ENCODE assay signal across 1 cellular context in the genomic region with DNA sequence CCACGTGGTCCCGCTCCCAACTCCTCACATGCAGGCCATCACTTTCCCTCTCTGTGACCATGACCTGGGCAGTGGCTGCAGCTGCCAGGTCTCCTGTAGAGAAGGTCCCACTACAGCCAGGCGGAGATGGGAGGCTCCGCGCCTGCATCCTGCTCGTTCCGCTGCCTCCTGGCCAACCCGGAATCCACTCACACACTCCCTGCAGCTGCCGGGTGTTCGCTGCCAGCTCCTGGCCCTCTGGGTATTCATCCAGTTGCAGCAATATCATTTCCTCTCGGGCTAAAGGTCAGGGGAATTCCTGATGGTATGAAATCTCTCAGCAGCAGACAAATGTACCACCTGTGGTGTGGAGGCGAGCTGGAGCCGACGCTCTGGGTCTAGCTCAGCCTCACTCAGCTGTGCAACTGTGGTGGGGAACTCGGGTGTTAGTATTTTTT.
A peak's percentile ranks its signal among the peaks of the same experiment; 100 is the strongest.
TF ChIP-seq lines count a peak whose summit lies in the region.

No MANE protein-coding gene starts in this region.

TF ChIP-seq in GM12878, 131 proteins besides CTCF, POLR2A, EP300 and RAD21 (continued from another document):
- TF ChIP-seq, protein P1, sequence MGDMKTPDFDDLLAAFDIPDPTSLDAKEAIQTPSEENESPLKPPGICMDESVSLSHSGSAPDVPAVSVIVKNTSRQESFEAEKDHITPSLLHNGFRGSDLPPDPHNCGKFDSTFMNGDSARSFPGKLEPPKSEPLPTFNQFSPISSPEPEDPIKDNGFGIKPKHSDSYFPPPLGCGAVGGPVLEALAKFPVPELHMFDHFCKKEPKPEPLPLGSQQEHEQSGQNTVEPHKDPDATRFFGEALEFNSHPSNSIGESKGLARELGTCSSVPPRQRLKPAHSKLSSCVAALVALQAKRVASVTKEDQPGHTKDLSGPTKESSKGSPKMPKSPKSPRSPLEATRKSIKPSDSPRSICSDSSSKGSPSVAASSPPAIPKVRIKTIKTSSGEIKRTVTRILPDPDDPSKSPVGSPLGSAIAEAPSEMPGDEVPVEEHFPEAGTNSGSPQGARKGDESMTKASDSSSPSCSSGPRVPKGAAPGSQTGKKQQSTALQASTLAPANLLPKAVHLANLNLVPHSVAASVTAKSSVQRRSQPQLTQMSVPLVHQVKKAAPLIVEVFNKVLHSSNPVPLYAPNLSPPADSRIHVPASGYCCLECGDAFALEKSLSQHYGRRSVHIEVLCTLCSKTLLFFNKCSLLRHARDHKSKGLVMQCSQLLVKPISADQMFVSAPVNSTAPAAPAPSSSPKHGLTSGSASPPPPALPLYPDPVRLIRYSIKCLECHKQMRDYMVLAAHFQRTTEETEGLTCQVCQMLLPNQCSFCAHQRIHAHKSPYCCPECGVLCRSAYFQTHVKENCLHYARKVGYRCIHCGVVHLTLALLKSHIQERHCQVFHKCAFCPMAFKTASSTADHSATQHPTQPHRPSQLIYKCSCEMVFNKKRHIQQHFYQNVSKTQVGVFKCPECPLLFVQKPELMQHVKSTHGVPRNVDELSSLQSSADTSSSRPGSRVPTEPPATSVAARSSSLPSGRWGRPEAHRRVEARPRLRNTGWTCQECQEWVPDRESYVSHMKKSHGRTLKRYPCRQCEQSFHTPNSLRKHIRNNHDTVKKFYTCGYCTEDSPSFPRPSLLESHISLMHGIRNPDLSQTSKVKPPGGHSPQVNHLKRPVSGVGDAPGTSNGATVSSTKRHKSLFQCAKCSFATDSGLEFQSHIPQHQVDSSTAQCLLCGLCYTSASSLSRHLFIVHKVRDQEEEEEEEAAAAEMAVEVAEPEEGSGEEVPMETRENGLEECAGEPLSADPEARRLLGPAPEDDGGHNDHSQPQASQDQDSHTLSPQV (IDR thresholded peaks at IDR 0.05): no peak
- TF ChIP-seq NR2C2 (IDR thresholded peaks at IDR 0.05; ENCODE audit: borderline replicate concordance, control insufficient read depth, insufficient read length, low read depth): no peak
- no peak for TF ChIP-seq FOXK2 (IDR thresholded peaks at IDR 0.05)
- TF ChIP-seq POLR2AphosphoS5 (IDR thresholded peaks at IDR 0.05; ENCODE audit: low read length): no peak
- TF ChIP-seq KAT2A (conservative IDR thresholded peaks at IDR 0.05; ENCODE audit: control insufficient read depth, low read depth, low read length): no peak
- TF ChIP-seq, protein P2, sequence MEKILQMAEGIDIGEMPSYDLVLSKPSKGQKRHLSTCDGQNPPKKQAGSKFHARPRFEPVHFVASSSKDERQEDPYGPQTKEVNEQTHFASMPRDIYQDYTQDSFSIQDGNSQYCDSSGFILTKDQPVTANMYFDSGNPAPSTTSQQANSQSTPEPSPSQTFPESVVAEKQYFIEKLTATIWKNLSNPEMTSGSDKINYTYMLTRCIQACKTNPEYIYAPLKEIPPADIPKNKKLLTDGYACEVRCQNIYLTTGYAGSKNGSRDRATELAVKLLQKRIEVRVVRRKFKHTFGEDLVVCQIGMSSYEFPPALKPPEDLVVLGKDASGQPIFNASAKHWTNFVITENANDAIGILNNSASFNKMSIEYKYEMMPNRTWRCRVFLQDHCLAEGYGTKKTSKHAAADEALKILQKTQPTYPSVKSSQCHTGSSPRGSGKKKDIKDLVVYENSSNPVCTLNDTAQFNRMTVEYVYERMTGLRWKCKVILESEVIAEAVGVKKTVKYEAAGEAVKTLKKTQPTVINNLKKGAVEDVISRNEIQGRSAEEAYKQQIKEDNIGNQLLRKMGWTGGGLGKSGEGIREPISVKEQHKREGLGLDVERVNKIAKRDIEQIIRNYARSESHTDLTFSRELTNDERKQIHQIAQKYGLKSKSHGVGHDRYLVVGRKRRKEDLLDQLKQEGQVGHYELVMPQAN (conservative IDR thresholded peaks at IDR 0.05): no peak
- TF ChIP-seq NRF1 (conservative IDR thresholded peaks at IDR 0.05; ENCODE audit: low read depth, low read length): no peak
- no peak; a peak in 1 of 4 replicates for TF ChIP-seq ETV6 (conservative IDR thresholded peaks at IDR 0.05 in 1 of 2, IDR thresholded peaks at IDR 0.05 in 1 of 2; ENCODE audit: borderline replicate concordance in 1 of 2, low read depth in 1 of 2)
- TF ChIP-seq, protein P3, sequence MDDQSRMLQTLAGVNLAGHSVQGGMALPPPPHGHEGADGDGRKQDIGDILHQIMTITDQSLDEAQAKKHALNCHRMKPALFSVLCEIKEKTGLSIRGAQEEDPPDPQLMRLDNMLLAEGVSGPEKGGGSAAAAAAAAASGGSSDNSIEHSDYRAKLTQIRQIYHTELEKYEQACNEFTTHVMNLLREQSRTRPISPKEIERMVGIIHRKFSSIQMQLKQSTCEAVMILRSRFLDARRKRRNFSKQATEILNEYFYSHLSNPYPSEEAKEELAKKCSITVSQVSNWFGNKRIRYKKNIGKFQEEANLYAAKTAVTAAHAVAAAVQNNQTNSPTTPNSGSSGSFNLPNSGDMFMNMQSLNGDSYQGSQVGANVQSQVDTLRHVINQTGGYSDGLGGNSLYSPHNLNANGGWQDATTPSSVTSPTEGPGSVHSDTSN (IDR thresholded peaks at IDR 0.05; ENCODE audit: insufficient replicate concordance, low read depth, low read length): no peak
- TF ChIP-seq RUNX3 (IDR thresholded peaks at IDR 0.05; ENCODE audit: low read length): peak; percentile 79
- no peak for TF ChIP-seq GATAD2B (conservative IDR thresholded peaks at IDR 0.05; ENCODE audit: low read depth)
- TF ChIP-seq NFXL1 (IDR thresholded peaks at IDR 0.05; ENCODE audit: borderline replicate concordance): no peak
- no peak for TF ChIP-seq HDAC6 (IDR thresholded peaks at IDR 0.05; ENCODE audit: unreplicated experiment)
- TF ChIP-seq BRCA1 (IDR thresholded peaks at IDR 0.05; ENCODE audit: low read depth, low read length): no peak
- no peak for TF ChIP-seq MYC (IDR thresholded peaks at IDR 0.05; ENCODE audit: insufficient read depth, insufficient read length, insufficient replicate concordance, low read length, severe bottlenecking)
- no peak for TF ChIP-seq ZNF274 (IDR thresholded peaks at IDR 0.05; ENCODE audit: insufficient read depth, insufficient read length)
- TF ChIP-seq, protein P4, sequence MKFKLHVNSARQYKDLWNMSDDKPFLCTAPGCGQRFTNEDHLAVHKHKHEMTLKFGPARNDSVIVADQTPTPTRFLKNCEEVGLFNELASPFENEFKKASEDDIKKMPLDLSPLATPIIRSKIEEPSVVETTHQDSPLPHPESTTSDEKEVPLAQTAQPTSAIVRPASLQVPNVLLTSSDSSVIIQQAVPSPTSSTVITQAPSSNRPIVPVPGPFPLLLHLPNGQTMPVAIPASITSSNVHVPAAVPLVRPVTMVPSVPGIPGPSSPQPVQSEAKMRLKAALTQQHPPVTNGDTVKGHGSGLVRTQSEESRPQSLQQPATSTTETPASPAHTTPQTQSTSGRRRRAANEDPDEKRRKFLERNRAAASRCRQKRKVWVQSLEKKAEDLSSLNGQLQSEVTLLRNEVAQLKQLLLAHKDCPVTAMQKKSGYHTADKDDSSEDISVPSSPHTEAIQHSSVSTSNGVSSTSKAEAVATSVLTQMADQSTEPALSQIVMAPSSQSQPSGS (IDR thresholded peaks at IDR 0.05; ENCODE audit: low read length): no peak
- TF ChIP-seq, protein P5, sequence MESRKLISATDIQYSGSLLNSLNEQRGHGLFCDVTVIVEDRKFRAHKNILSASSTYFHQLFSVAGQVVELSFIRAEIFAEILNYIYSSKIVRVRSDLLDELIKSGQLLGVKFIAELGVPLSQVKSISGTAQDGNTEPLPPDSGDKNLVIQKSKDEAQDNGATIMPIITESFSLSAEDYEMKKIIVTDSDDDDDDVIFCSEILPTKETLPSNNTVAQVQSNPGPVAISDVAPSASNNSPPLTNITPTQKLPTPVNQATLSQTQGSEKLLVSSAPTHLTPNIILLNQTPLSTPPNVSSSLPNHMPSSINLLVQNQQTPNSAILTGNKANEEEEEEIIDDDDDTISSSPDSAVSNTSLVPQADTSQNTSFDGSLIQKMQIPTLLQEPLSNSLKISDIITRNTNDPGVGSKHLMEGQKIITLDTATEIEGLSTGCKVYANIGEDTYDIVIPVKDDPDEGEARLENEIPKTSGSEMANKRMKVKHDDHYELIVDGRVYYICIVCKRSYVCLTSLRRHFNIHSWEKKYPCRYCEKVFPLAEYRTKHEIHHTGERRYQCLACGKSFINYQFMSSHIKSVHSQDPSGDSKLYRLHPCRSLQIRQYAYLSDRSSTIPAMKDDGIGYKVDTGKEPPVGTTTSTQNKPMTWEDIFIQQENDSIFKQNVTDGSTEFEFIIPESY (IDR thresholded peaks at IDR 0.05): no peak
- no peak for TF ChIP-seq RCOR1 (conservative IDR thresholded peaks at IDR 0.05; ENCODE audit: low read depth, low read length)
- TF ChIP-seq JUND (IDR thresholded peaks at IDR 0.05; ENCODE audit: low read depth, low read length): no peak
- TF ChIP-seq DPF2 (IDR thresholded peaks at IDR 0.05): no peak
- TF ChIP-seq, protein P6, sequence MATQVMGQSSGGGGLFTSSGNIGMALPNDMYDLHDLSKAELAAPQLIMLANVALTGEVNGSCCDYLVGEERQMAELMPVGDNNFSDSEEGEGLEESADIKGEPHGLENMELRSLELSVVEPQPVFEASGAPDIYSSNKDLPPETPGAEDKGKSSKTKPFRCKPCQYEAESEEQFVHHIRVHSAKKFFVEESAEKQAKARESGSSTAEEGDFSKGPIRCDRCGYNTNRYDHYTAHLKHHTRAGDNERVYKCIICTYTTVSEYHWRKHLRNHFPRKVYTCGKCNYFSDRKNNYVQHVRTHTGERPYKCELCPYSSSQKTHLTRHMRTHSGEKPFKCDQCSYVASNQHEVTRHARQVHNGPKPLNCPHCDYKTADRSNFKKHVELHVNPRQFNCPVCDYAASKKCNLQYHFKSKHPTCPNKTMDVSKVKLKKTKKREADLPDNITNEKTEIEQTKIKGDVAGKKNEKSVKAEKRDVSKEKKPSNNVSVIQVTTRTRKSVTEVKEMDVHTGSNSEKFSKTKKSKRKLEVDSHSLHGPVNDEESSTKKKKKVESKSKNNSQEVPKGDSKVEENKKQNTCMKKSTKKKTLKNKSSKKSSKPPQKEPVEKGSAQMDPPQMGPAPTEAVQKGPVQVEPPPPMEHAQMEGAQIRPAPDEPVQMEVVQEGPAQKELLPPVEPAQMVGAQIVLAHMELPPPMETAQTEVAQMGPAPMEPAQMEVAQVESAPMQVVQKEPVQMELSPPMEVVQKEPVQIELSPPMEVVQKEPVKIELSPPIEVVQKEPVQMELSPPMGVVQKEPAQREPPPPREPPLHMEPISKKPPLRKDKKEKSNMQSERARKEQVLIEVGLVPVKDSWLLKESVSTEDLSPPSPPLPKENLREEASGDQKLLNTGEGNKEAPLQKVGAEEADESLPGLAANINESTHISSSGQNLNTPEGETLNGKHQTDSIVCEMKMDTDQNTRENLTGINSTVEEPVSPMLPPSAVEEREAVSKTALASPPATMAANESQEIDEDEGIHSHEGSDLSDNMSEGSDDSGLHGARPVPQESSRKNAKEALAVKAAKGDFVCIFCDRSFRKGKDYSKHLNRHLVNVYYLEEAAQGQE (IDR thresholded peaks at IDR 0.05; ENCODE audit: low read depth, low read length): no peak
- TF ChIP-seq TAF1 (IDR thresholded peaks at IDR 0.05; ENCODE audit: borderline replicate concordance, low read depth, low read length): no peak
- no peak for TF ChIP-seq ZNF622 (IDR thresholded peaks at IDR 0.05)
- no peak for TF ChIP-seq MXI1 (IDR thresholded peaks at IDR 0.05; ENCODE audit: low read depth, low read length)
- no peak for TF ChIP-seq PML (IDR thresholded peaks at IDR 0.05; ENCODE audit: low read length)
- no peak for TF ChIP-seq CHD1 (IDR thresholded peaks at IDR 0.05; ENCODE audit: low read depth, low read length)
- no peak for TF ChIP-seq SPI1 (IDR thresholded peaks at IDR 0.05; ENCODE audit: borderline replicate concordance, insufficient read depth, low read depth, low read length)
- no peak for TF ChIP-seq ZNF24 (IDR thresholded peaks at IDR 0.05)
- 0 out of 2 replicates have a peak, but pooled peaks have one; percentile 45 for TF ChIP-seq TCF12 (IDR thresholded peaks at IDR 0.05; ENCODE audit: low read depth, low read length)
- peak; percentile 27 to 48; a peak in 2 of 4 replicates for TF ChIP-seq IKZF2 (IDR thresholded peaks at IDR 0.05)
- TF ChIP-seq, protein P7, sequence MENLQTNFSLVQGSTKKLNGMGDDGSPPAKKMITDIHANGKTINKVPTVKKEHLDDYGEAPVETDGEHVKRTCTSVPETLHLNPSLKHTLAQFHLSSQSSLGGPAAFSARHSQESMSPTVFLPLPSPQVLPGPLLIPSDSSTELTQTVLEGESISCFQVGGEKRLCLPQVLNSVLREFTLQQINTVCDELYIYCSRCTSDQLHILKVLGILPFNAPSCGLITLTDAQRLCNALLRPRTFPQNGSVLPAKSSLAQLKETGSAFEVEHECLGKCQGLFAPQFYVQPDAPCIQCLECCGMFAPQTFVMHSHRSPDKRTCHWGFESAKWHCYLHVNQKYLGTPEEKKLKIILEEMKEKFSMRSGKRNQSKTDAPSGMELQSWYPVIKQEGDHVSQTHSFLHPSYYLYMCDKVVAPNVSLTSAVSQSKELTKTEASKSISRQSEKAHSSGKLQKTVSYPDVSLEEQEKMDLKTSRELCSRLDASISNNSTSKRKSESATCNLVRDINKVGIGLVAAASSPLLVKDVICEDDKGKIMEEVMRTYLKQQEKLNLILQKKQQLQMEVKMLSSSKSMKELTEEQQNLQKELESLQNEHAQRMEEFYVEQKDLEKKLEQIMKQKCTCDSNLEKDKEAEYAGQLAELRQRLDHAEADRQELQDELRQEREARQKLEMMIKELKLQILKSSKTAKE (IDR thresholded peaks at IDR 0.05; ENCODE audit: low read depth, poor library complexity, severe bottlenecking): no peak
